In genomic region chr3:143276592-143276991, GRCh38 we compare ENCODE assay signal across 15 cellular contexts.
DNase-seq lines count a peak whose midpoint lies in the region; ATAC-seq, FAIRE-seq and TF ChIP-seq lines count a peak whose summit lies in the region.
"Had no signal": no experiment of that assay in that cellular context is flagged by ENCODE, and none has a peak within 500 bp of the region (broad histone marks: within the 10 kb centered on the region; RNA-seq: fewer than 3 reads in every experiment).

No MANE protein-coding gene starts in this region.

- no peak overlapping the region for H3K4me3 Mint-ChIP-seq in activated naive CD8-positive, alpha-beta T cell
- H3K4me3 Mint-ChIP-seq: activated CD4-positive, alpha-beta memory T cell treated with anti-CD3 and anti-CD28 coated beads for 36 hours; endodermal cell had no signal

- FAIRE-seq in GM18507 (lab: Jason Lieb, UNC), result peak; percentile 12

- ATAC-seq in HG03045 (IDR thresholded peaks at IDR 0.05; ENCODE audit: unreplicated experiment) (peak; percentile 78), HG02763 (IDR thresholded peaks at IDR 0.05; ENCODE audit: unreplicated experiment) (no peak)

- peaks cover 4% of the 10 kb centered on the region for H3K36me3 Mint-ChIP-seq in activated naive CD8-positive, alpha-beta T cell

- H3K27me3 Mint-ChIP-seq in activated naive CD8-positive, alpha-beta T cell, result no peaks in the 10 kb centered on the region
- H3K27me3 Mint-ChIP-seq: activated CD4-positive, alpha-beta memory T cell treated with anti-CD3 and anti-CD28 coated beads for 36 hours had no signal

- DNase-seq in GM18507 (ENCODE audit: extremely low spot score, insufficient read length, low read depth) (no peak), GM20000 (ENCODE audit: low spot score) (peak; percentile 20), kidney tubule cell (ENCODE audit: low spot score) (no peak), posterior cingulate gyrus (no peak), NAMALWA (ENCODE audit: low spot score) (no peak)
- DNase-seq: activated CD4-positive, alpha-beta memory T cell treated with anti-CD3 and anti-CD28 coated beads for 36 hours; aorta; endodermal cell; mesenchymal stem cell; MM.1S; NCI-H524 treated with DMSO at 0.1 percent for 48 hours; SK-N-SH had no signal

- no peaks in the 10 kb centered on the region for H3K9me3 Mint-ChIP-seq in activated naive CD8-positive, alpha-beta T cell (ENCODE audit: low read depth)
- H3K9me3 Mint-ChIP-seq: endodermal cell had no signal

- H3K27ac Mint-ChIP-seq in activated naive CD8-positive, alpha-beta T cell, result peak overlapping the region; percentile 18
- H3K27ac Mint-ChIP-seq: activated CD4-positive, alpha-beta memory T cell treated with anti-CD3 and anti-CD28 coated beads for 36 hours; endodermal cell had no signal

- intact Hi-C loops in posterior cingulate gyrus (cut with DNase I), result no loop called here

- H3K4me1 Mint-ChIP-seq in activated naive CD8-positive, alpha-beta T cell (ENCODE audit: low read depth), result peaks cover 25% of the 10 kb centered on the region
- H3K4me1 Mint-ChIP-seq: endodermal cell had no signal

- TF ChIP-seq CTCF in GM20000 (IDR thresholded peaks at IDR 0.05; ENCODE audit: extremely low read depth, missing control alignments), result no peak
